8 cellular contexts compared by ENCODE assay signal in genomic region chr3:131526801-131527347, GRCh38. TPM values are rescaled to one million over a fixed set of nuclear protein-coding genes. Genes with fewer than 3 reads are reported as not detected.
A peak's percentile ranks its signal among the peaks of the same experiment; 100 is the strongest.
DNase-seq lines count a peak whose midpoint lies in the region; ATAC-seq and TF ChIP-seq lines count a peak whose summit lies in the region.

No MANE protein-coding gene starts in this region.

- H3K9me3 ChIP-seq in upper lobe of left lung: no peaks in the 10 kb centered on the region

- H3K36me3 ChIP-seq in ACC112 (ENCODE audit: insufficient read depth, low read length) (no peaks in the 10 kb centered on the region), upper lobe of left lung (no peaks in the 10 kb centered on the region)

- no peaks in the 10 kb centered on the region for H3K79me2 ChIP-seq in ACC112 (ENCODE audit: control insufficient read depth, insufficient read depth, low read length, unreplicated experiment)

- 17 to 33% methylated on average over 4 to 36 of the region's 37 CpGs for WGBS in upper lobe of left lung, 2 donors

- no peak for TF ChIP-seq EP300 in upper lobe of left lung (IDR thresholded peaks at IDR 0.05)

- no peak for TF ChIP-seq CTCF in upper lobe of left lung (IDR thresholded peaks at IDR 0.05)

- H3K4me1 ChIP-seq in ACC112 (ENCODE audit: control insufficient read depth, insufficient read depth, low read length, unreplicated experiment) (no peaks in the 10 kb centered on the region), upper lobe of left lung (peaks cover 0 to 6% (median 2%) of the 10 kb centered on the region in 4 donors)

- H3K4me3 ChIP-seq in ACC112 (ENCODE audit: low read depth, low read length) (peak overlapping the region; percentile 77), upper lobe of left lung (peak overlapping the region in 2 of 4 donors; percentile 25 to 28)

- H3K27ac ChIP-seq in ACC112 (ENCODE audit: low read depth, low read length): no peak overlapping the region
- no peak overlapping the region for H3K27ac ChIP-seq in upper lobe of left lung

- H3K27me3 ChIP-seq in ACC112 (ENCODE audit: insufficient read depth, low read length) (peaks cover 17% of the 10 kb centered on the region), upper lobe of left lung (peaks cover 0 to 10% (median 4%) of the 10 kb centered on the region in 4 donors)

- DNase-seq in HT1080 (ENCODE audit: low read depth) (peak; percentile 74), cerebellar cortex (ENCODE audit: low spot score) (peak; percentile 4), left lobe of liver (ENCODE audit: low spot score) (peak; percentile 46), upper lobe of left lung (peak in 1 of 2 donors; percentile 83), NAMALWA (ENCODE audit: low spot score) (no peak)
- DNase-seq in NK-92 treated with Interleukin-12 subunit alpha and Interleukin-12 subunit beta, amount 100 ng/mL, for 24 hours (lab: John Stamatoyannopoulos, UW): no peak

- ATAC-seq in left lobe of liver (peak; percentile 73), upper lobe of left lung (ENCODE audit: low FRiP score in 2 of 2) (peak; percentile 59 to 84), HG03196 (IDR thresholded peaks at IDR 0.05; ENCODE audit: unreplicated experiment) (no peak)

- peak overlapping the region; percentile 98 for H2AFZ ChIP-seq in ACC112 (ENCODE audit: low read length, unreplicated experiment)

- no peak for TF ChIP-seq POLR2A in upper lobe of left lung (IDR thresholded peaks at IDR 0.05)

RNA-seq across cellular contexts. Expression of gene MRPL3, which starts 24.1 kb away (rescaled TPM):
- total RNA-seq in HT1080 (2014; rRNA removed; shearing (Covaris generic)): 380 and 426 TPM in 2 replicates
- polyA plus RNA-seq in HT1080 (2015; cell fraction: cytosol; rRNA removed): 300 and 338 TPM in 2 replicates
- polyA plus RNA-seq in HT1080 (2015; cell fraction: nucleus; rRNA removed): 197 and 215 TPM in 2 replicates
- total RNA-seq in left lobe of liver (30.6 TPM), upper lobe of left lung (10 to 100 TPM; 27.6 to 74.3 (median 46.0) TPM)

Comparison
In these comparisons a context has a peak if more than half of its experiments do, and no peak if none do; other contexts are left out.
1. DNase-seq: peak in HT1080 (single experiment), cerebellar cortex (single experiment) and left lobe of liver (single experiment); none in NAMALWA (single experiment) and NK-92 treated with Interleukin-12 subunit alpha and Interleukin-12 subunit beta, amount 100 ng/mL, for 24 hours (single experiment).